Comparison of ENCODE assay signal across 1 cellular context in genomic region chr1:178438432-178438831, GRCh38.
TF ChIP-seq lines count a peak whose summit lies in the region.

No MANE protein-coding gene starts in this region.

TF ChIP-seq in A549, 52 proteins besides CTCF, POLR2A, EP300 and RAD21 (continued from another document):
- TF ChIP-seq REST (IDR thresholded peaks at IDR 0.05) (no peak), TFCP2L1 (CRISPR knock-in tag; IDR thresholded peaks at IDR 0.05) (no peak), ESRRA (IDR thresholded peaks at IDR 0.05; ENCODE audit: borderline replicate concordance, low read length) (no peak), NFE2L2 (conservative IDR thresholded peaks at IDR 0.05; ENCODE audit: low read length) (no peak), CBX8 (IDR thresholded peaks at IDR 0.05) (no peak), PBX3 (IDR thresholded peaks at IDR 0.05) (no peak), FOSL2 (IDR thresholded peaks at IDR 0.05) (no peak), FOSL2 (CRISPR knock-in tag; IDR thresholded peaks at IDR 0.05) (no peak), RNF2 (IDR thresholded peaks at IDR 0.05; ENCODE audit: borderline replicate concordance, low read depth) (no peak), RCOR1 (IDR thresholded peaks at IDR 0.05; ENCODE audit: low read depth, low read length) (no peak)
